ENCODE assay signal across 1 cellular context in genomic region chr1:6440198-6441126, GRCh38.
TF ChIP-seq lines count a peak whose summit lies in the region.

No MANE protein-coding gene starts in this region.

TF ChIP-seq in HEK293, 187 proteins besides CTCF, POLR2A, EP300 and RAD21 (continued from another document):
- TF ChIP-seq, protein P1, sequence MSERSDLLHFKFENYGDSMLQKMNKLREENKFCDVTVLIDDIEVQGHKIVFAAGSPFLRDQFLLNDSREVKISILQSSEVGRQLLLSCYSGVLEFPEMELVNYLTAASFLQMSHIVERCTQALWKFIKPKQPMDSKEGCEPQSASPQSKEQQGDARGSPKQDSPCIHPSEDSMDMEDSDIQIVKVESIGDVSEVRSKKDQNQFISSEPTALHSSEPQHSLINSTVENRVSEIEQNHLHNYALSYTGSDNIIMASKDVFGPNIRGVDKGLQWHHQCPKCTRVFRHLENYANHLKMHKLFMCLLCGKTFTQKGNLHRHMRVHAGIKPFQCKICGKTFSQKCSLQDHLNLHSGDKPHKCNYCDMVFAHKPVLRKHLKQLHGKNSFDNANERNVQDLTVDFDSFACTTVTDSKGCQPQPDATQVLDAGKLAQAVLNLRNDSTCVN (tag by site-specific recombination; optimal IDR thresholded peaks at IDR 0.05): peak; percentile 74
- peak; percentile 70; the same call in 1 of the 2 replicates for TF ChIP-seq GLIS2 (tag by site-specific recombination; IDR thresholded peaks at IDR 0.05)
- TF ChIP-seq ZNF362 (tag by site-specific recombination; IDR thresholded peaks at IDR 0.05): no peak
